In the genomic region with DNA sequence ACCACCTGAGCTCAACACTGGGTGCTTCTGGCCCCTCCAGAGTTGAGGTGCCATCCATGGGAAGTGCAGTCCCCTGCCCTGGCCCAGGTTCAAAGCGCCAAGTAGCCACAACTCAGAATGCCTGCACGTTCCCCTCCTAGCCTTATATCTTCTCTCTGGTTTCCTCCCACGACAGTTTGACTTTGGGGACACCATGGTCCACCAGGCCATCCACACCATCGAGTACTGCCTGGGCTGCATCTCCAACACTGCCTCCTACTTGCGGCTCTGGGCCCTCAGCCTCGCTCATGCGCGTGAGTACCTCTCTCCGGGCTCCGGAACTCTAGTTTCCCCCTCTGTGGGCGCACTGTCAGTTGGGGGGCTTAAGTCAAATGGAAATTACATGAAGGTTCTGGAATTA, we compare ENCODE assay signal across 18 cellular contexts. TPM values are rescaled to one million over a fixed set of nuclear protein-coding genes. Genes with fewer than 3 reads are reported as not detected.
DNase-seq lines count a peak whose midpoint lies in the region; ATAC-seq, FAIRE-seq and TF ChIP-seq lines count a peak whose summit lies in the region.
"Had no signal": no experiment of that assay in that cellular context is flagged by ENCODE, and none has a peak within 500 bp of the region (broad histone marks: within the 10 kb centered on the region; RNA-seq: fewer than 3 reads in every experiment).

No MANE protein-coding gene starts in this region.

- WGBS in K562 (ENCODE audit: insufficient coverage, low coverage, missing lambda C conversion rate): 88% methylated on average over 11 of the region's 11 CpGs

- no peaks in the 10 kb centered on the region for H3K9me3 ChIP-seq in AG04450 (ENCODE audit: control insufficient read depth, insufficient read depth, low read length)
- H3K9me3 ChIP-seq in K562 (replicated peaks; ENCODE audit: control insufficient read depth, insufficient read depth, low read depth, low read length): no peaks in the 10 kb centered on the region
- no peaks in the 10 kb centered on the region for H3K9me3 ChIP-seq in lower lobe of right lung

- peaks cover 88% of the 10 kb centered on the region for H3K36me3 ChIP-seq in K562 (ENCODE audit: control insufficient read depth, insufficient read depth, low read length)
- H3K36me3 ChIP-seq in lower lobe of right lung: peaks cover 52% of the 10 kb centered on the region

- POLR2A ChIA-PET in AG04450 (lab: Yijun Ruan, JAX): interaction anchor here (0.5 kb wide), 1 partner anchor 112 kb away, joined by 3 read pairs; no protein-coding TSS in a partner anchor
- POLR2A ChIA-PET in K562 (lab: Yijun Ruan, JAX): no interaction called here

- CTCF ChIA-PET in AG04450 (lab: Charles Lee) (no interaction called here), K562 (lab: Yijun Ruan, JAX; ENCODE audit: low intra/inter-chr PET ratio) (no interaction called here)

- peaks cover 11% of the 10 kb centered on the region; the same call in 1 of the 3 replicates for H3K79me2 ChIP-seq in K562 (ENCODE audit: control insufficient read depth, insufficient read depth, low read length)

- H3K4me2 ChIP-seq in K562 (ENCODE audit: insufficient read depth, low read length): no peak overlapping the region

- intact Hi-C loops in K562 (cut with micrococcal nuclease): no loop called here
- intact Hi-C loops in lower lobe of right lung (cut with DNase I): loop anchor here (10.0 kb wide), 1 partner anchor 199 kb away; no protein-coding TSS in a partner anchor

- DNase-seq in AG04450 (ENCODE audit: low read depth, low spot score) (no peak), K562 (ENCODE audit: extremely low read depth in 1 of 4, low spot score in 3 of 4) (no peak), lower lobe of right lung (no peak), NCI-H1417 (lab: John Stamatoyannopoulos, UW) (no peak), NCI-H128 (lab: John Stamatoyannopoulos, UW; ENCODE audit: unreplicated experiment) (no peak)
- DNase-seq: activated CD4-positive, CD25-positive, alpha-beta regulatory T cell; activated CD8-positive, alpha-beta T cell treated with anti-CD3 and anti-CD28 coated beads, Interleukin-2, amount 10 ng/mL, durations not matched to agents 7 days and 5 days; activated T-cell treated with anti-CD3 and anti-CD28 coated beads, Interleukin-2, amount 50 U/mL, for 72 hours; naive thymus-derived CD4-positive, alpha-beta T cell; NCI-H1436 treated with DMSO at 0.1 percent for 48 hours; stimulated activated naive CD4-positive, alpha-beta T cell; T-helper 9 cell had no signal

- no peak for TF ChIP-seq POLR2A in K562 (conservative IDR thresholded peaks at IDR 0.05)

- no peak overlapping the region for H3K4me3 ChIP-seq in AG04450 (ENCODE audit: low read depth, low read length)
- H3K4me3 ChIP-seq in K562: no peak overlapping the region
- no peak overlapping the region for H3K4me3 ChIP-seq in lower lobe of right lung
- H3K4me3 ChIP-seq: SK-N-MC had no signal

- FAIRE-seq in K562 (lab: Jason Lieb, UNC): no peak

- H3K9me1 ChIP-seq in K562 (ENCODE audit: control insufficient read depth, insufficient read depth, low read length): peaks cover 7% of the 10 kb centered on the region

- no peaks in the 10 kb centered on the region for H3K27me3 ChIP-seq in AG04450 (ENCODE audit: control insufficient read depth, insufficient read depth, low read length)
- H3K27me3 ChIP-seq in K562 (ENCODE audit: control insufficient read depth in 2 of 2, insufficient read depth in 2 of 2, low read length in 2 of 2): no peaks in the 10 kb centered on the region
- H3K27me3 ChIP-seq in lower lobe of right lung (ENCODE audit: low read depth): no peaks in the 10 kb centered on the region

- no TSS peak for BruUV-seq in K562 (replicated peaks; lab: Mats Ljungman, UMichigan)

- peak overlapping the region in 1 of 2 experiments; percentile 75; a peak in 1 of 4 replicates for H3K9ac ChIP-seq in K562 (ENCODE audit: insufficient read depth in 1 of 2, low read depth in 2 of 2, low read length in 2 of 2)

- in situ Hi-C loops in K562 (cut with MboI): no loop called here

- TF ChIP-seq CTCF in AG04450 (IDR thresholded peaks at IDR 0.05; ENCODE audit: low read depth, low read length): no peak
- TF ChIP-seq CTCF in K562 (IDR thresholded peaks at IDR 0.05 in 2 of 3, conservative IDR thresholded peaks at IDR 0.05 in 1 of 3; ENCODE audit: insufficient read depth in 2 of 3, low read depth in 1 of 3, low read length in 3 of 3): no peak
- no peak for TF ChIP-seq CTCF in lower lobe of right lung (IDR thresholded peaks at IDR 0.05)

- no peak for ATAC-seq in K562
- no peak for ATAC-seq in lower lobe of right lung
- ATAC-seq in HG03045 (IDR thresholded peaks at IDR 0.05; ENCODE audit: unreplicated experiment): no peak
- no peak for ATAC-seq in HG03025 (IDR thresholded peaks at IDR 0.05; ENCODE audit: low FRiP score, unreplicated experiment)
- ATAC-seq: activated CD8-positive, alpha-beta T cell treated with anti-CD3 and anti-CD28 coated beads, Interleukin-2, amount 10 ng/mL, durations not matched to agents 7 days and 5 days; activated naive CD4-positive, alpha-beta T cell treated with anti-CD3 and anti-CD28 coated beads, Interleukin-2, amount 50 U/mL, for 72 hours; activated T-cell treated with anti-CD3 and anti-CD28 coated beads, Interleukin-2, amount 50 U/mL, for 72 hours; naive thymus-derived CD4-positive, alpha-beta T cell had no signal

- no peaks in the 10 kb centered on the region for H4K20me1 ChIP-seq in K562 (replicated peaks; ENCODE audit: control insufficient read depth, insufficient read depth, low read length)

- no peak for TF ChIP-seq EP300 in K562 (IDR thresholded peaks at IDR 0.05; ENCODE audit: low read length)

- H3K27ac ChIP-seq in AG04450 (ENCODE audit: low read depth, low read length) (peak overlapping the region; percentile 57), K562 (ENCODE audit: extremely low read depth, low read depth, low read length) (no peak overlapping the region), lower lobe of right lung (peak overlapping the region; percentile 57), temporal lobe (ENCODE audit: low read depth, low read length) (peak overlapping the region; percentile 74)
- H3K27ac ChIP-seq: C4-2B, SK-N-MC had no signal

- peaks cover 30 to 32% of the 10 kb centered on the region in 2 experiments for H3K4me1 ChIP-seq in K562 (replicated peaks in 1 of 2; ENCODE audit: control insufficient read depth in 2 of 2, insufficient read depth in 2 of 2, low read length in 2 of 2)
- H3K4me1 ChIP-seq in lower lobe of right lung: peaks cover 49% of the 10 kb centered on the region

- TF ChIP-seq RAD21 in K562 (CRISPR knock-in tag; conservative IDR thresholded peaks at IDR 0.05 in 1 of 2, IDR thresholded peaks at IDR 0.05 in 1 of 2): no peak

- no peak overlapping the region for H2AFZ ChIP-seq in K562 (ENCODE audit: low read depth, low read length)

RNA-seq across cellular contexts. Expression of gene NAGLU, which starts 22.4 kb away (rescaled TPM):
- 11.9 and 17.2 TPM in 2 replicates for polyA plus RNA-seq in AG04450 (2011; rRNA removed)
- polyA minus RNA-seq in AG04450 (2011; rRNA and poly(A)+ RNA removed): 9.9 and 16.9 TPM in 2 replicates
- total RNA-seq in K562 (2011; cell fraction: chromatin; rRNA removed; ENCODE audit: low replicate concordance): 16.1 and 63.4 TPM in 2 replicates
- total RNA-seq in K562 (2011; cell fraction: nucleolus; rRNA removed): 75.0 and 82.4 TPM in 2 replicates
- total RNA-seq in K562 (2011; cell fraction: nucleoplasm; rRNA removed): 39.3 and 45.6 TPM in 2 replicates
- 13.9 and 14.0 TPM in 2 replicates for total RNA-seq in K562 (2014; rRNA removed)
- total RNA-seq in K562 (2014; rRNA removed; fragmentation: Illumina TruSeq; extraction: Trizol): 2.6 and 3.6 TPM in 2 replicates
- 9.3 and 10.7 TPM in 2 replicates for total RNA-seq in K562 (2015; rRNA removed; fragmentation: Illumina TruSeq; extraction: Trizol)
- total RNA-seq in K562 (2021): 18.0 and 21.5 TPM in 2 replicates
- polyA plus RNA-seq in K562 (2011; rRNA removed): 8.5 and 8.6 TPM in 2 replicates
- polyA plus RNA-seq in K562 (2011; cell fraction: cytosol; rRNA removed): 7.8 and 21.4 TPM in 2 replicates
- 29.1 and 66.7 TPM in 2 replicates for polyA plus RNA-seq in K562 (2011; cell fraction: nucleus; rRNA removed)
- 10.6 and 14.8 TPM in 2 replicates for polyA plus RNA-seq in K562 (2012)
- 6.2 and 12.7 TPM in 2 replicates for polyA plus RNA-seq in K562 (2014; fragmentation: Illumina TruSeq; extraction: Trizol)
- polyA plus RNA-seq in K562 (2014; fragmentation: Nextera tagmentation; extraction: Ambion mirVana): under 1 TPM; 0.04 to 0.21 TPM
- 17.2 and 20.8 TPM in 2 replicates for polyA plus RNA-seq in K562 (2014; rRNA removed)
- polyA minus RNA-seq in K562 (2011; rRNA and poly(A)+ RNA removed): 2.3 and 6.4 TPM in 2 replicates
- polyA minus RNA-seq in K562 (2011; cell fraction: cytosol; rRNA and poly(A)+ RNA removed): 3.2 and 8.1 TPM in 2 replicates
- polyA minus RNA-seq in K562 (2011; cell fraction: nucleus; rRNA and poly(A)+ RNA removed): 17.4 and 22.3 TPM in 2 replicates
- total RNA-seq in lower lobe of right lung: 39.1 TPM
- 8.1 TPM for total RNA-seq in temporal lobe

RNA-seq across cellular contexts. Expression of gene HSD17B1, which starts 39.0 kb away (rescaled TPM):
- polyA plus RNA-seq in AG04450 (2011; rRNA removed) (0.87 and 1.4 TPM in 2 replicates), K562 (2011; rRNA removed) (3.6 and 5.3 TPM in 2 replicates), K562 (2014; fragmentation: Illumina TruSeq; extraction: Trizol) (1.6 and 7.0 TPM in 2 replicates), K562 (2014; fragmentation: Nextera tagmentation; extraction: Ambion mirVana) (under 1 TPM; 0.55 to 0.73 TPM), K562 (2014; rRNA removed) (17.0 and 17.3 TPM in 2 replicates)
- 0.41 and 0.48 TPM in 2 replicates for polyA minus RNA-seq in AG04450 (2011; rRNA and poly(A)+ RNA removed)
- total RNA-seq in K562 (2011; cell fraction: chromatin; rRNA removed; ENCODE audit: low replicate concordance): 3.9 and 8.6 TPM in 2 replicates
- total RNA-seq in K562 (2011; cell fraction: nucleolus; rRNA removed): 9.5 TPM in 2 replicates
- 5.4 and 5.5 TPM in 2 replicates for total RNA-seq in K562 (2011; cell fraction: nucleoplasm; rRNA removed)
- total RNA-seq in K562 (2014; rRNA removed) (21.1 and 25.0 TPM in 2 replicates), K562 (2014; rRNA removed; fragmentation: Illumina TruSeq; extraction: Trizol) (1.1 and 1.3 TPM in 2 replicates), K562 (2015; rRNA removed; fragmentation: Illumina TruSeq; extraction: Trizol) (6.7 and 7.1 TPM in 2 replicates), K562 (2021) (12.9 and 13.9 TPM in 2 replicates), lower lobe of right lung (2.2 TPM), temporal lobe (0.98 TPM)
- polyA plus RNA-seq in K562 (2011; cell fraction: cytosol; rRNA removed): 6.4 and 18.6 TPM in 2 replicates
- polyA plus RNA-seq in K562 (2011; cell fraction: nucleus; rRNA removed): 3.8 and 8.0 TPM in 2 replicates
- 10.9 and 13.0 TPM in 2 replicates for polyA plus RNA-seq in K562 (2012)
- polyA minus RNA-seq in K562 (2011; rRNA and poly(A)+ RNA removed): 0.66 and 0.84 TPM in 2 replicates
- polyA minus RNA-seq in K562 (2011; cell fraction: cytosol; rRNA and poly(A)+ RNA removed): 4.9 and 8.0 TPM in 2 replicates
- 2.3 and 2.7 TPM in 2 replicates for polyA minus RNA-seq in K562 (2011; cell fraction: nucleus; rRNA and poly(A)+ RNA removed)

RNA-seq across cellular contexts. Expression of gene COASY, which starts 48.3 kb away (rescaled TPM):
- polyA plus RNA-seq in AG04450 (2011; rRNA removed) (29.4 and 36.8 TPM in 2 replicates), K562 (2011; rRNA removed) (38.7 and 58.6 TPM in 2 replicates), K562 (2014; fragmentation: Illumina TruSeq; extraction: Trizol) (99.8 and 139 TPM in 2 replicates), K562 (2014; fragmentation: Nextera tagmentation; extraction: Ambion mirVana) (10 to 100 TPM; 62.3 to 80.6 TPM), K562 (2014; rRNA removed) (80.5 and 95.2 TPM in 2 replicates)
- 31.4 and 32.0 TPM in 2 replicates for polyA minus RNA-seq in AG04450 (2011; rRNA and poly(A)+ RNA removed)
- total RNA-seq in K562 (2011; cell fraction: chromatin; rRNA removed; ENCODE audit: low replicate concordance): 117 and 276 TPM in 2 replicates
- total RNA-seq in K562 (2011; cell fraction: nucleolus; rRNA removed): 148 and 164 TPM in 2 replicates
- total RNA-seq in K562 (2011; cell fraction: nucleoplasm; rRNA removed): 145 and 162 TPM in 2 replicates
- total RNA-seq in K562 (2014; rRNA removed) (43.5 and 62.9 TPM in 2 replicates), K562 (2014; rRNA removed; fragmentation: Illumina TruSeq; extraction: Trizol) (33.3 and 43.2 TPM in 2 replicates), K562 (2015; rRNA removed; fragmentation: Illumina TruSeq; extraction: Trizol) (25.4 and 32.0 TPM in 2 replicates), K562 (2021) (167 and 175 TPM in 2 replicates), lower lobe of right lung (65.8 TPM), temporal lobe (7.1 TPM)
- 34.8 and 93.5 TPM in 2 replicates for polyA plus RNA-seq in K562 (2011; cell fraction: cytosol; rRNA removed)
- polyA plus RNA-seq in K562 (2011; cell fraction: nucleus; rRNA removed): 262 and 432 TPM in 2 replicates
- 137 and 160 TPM in 2 replicates for polyA plus RNA-seq in K562 (2012)
- 19.9 and 27.4 TPM in 2 replicates for polyA minus RNA-seq in K562 (2011; rRNA and poly(A)+ RNA removed)
- polyA minus RNA-seq in K562 (2011; cell fraction: cytosol; rRNA and poly(A)+ RNA removed): 39.1 and 51.2 TPM in 2 replicates
- polyA minus RNA-seq in K562 (2011; cell fraction: nucleus; rRNA and poly(A)+ RNA removed): 39.4 and 40.0 TPM in 2 replicates

RNA-seq across cellular contexts. Expression of gene MLX, which starts 53.2 kb away (rescaled TPM):
- polyA plus RNA-seq in AG04450 (2011; rRNA removed) (35.4 and 38.2 TPM in 2 replicates), K562 (2011; rRNA removed) (41.8 and 58.9 TPM in 2 replicates), K562 (2014; fragmentation: Illumina TruSeq; extraction: Trizol) (71.5 and 84.2 TPM in 2 replicates), K562 (2014; fragmentation: Nextera tagmentation; extraction: Ambion mirVana) (100 to 1,000 TPM in 1 of 2 experiments, 10 to 100 TPM in 1; 82.7 to 100 TPM), K562 (2014; rRNA removed) (71.3 and 82.0 TPM in 2 replicates)
- 39.0 and 39.7 TPM in 2 replicates for polyA minus RNA-seq in AG04450 (2011; rRNA and poly(A)+ RNA removed)
- 94.6 and 259 TPM in 2 replicates for total RNA-seq in K562 (2011; cell fraction: chromatin; rRNA removed; ENCODE audit: low replicate concordance)
- 158 and 168 TPM in 2 replicates for total RNA-seq in K562 (2011; cell fraction: nucleolus; rRNA removed)
- 148 and 161 TPM in 2 replicates for total RNA-seq in K562 (2011; cell fraction: nucleoplasm; rRNA removed)
- total RNA-seq in K562 (2014; rRNA removed) (42.9 and 51.6 TPM in 2 replicates), K562 (2014; rRNA removed; fragmentation: Illumina TruSeq; extraction: Trizol) (41.2 and 45.4 TPM in 2 replicates), K562 (2015; rRNA removed; fragmentation: Illumina TruSeq; extraction: Trizol) (47.6 and 48.6 TPM in 2 replicates), K562 (2021) (50.0 and 55.1 TPM in 2 replicates), lower lobe of right lung (70.5 TPM), temporal lobe (14.8 TPM)
- polyA plus RNA-seq in K562 (2011; cell fraction: cytosol; rRNA removed): 35.1 and 46.5 TPM in 2 replicates
- 76.8 and 145 TPM in 2 replicates for polyA plus RNA-seq in K562 (2011; cell fraction: nucleus; rRNA removed)
- 46.8 and 71.4 TPM in 2 replicates for polyA plus RNA-seq in K562 (2012)
- 42.5 and 66.7 TPM in 2 replicates for polyA minus RNA-seq in K562 (2011; rRNA and poly(A)+ RNA removed)
- 16.9 and 28.1 TPM in 2 replicates for polyA minus RNA-seq in K562 (2011; cell fraction: cytosol; rRNA and poly(A)+ RNA removed)
- polyA minus RNA-seq in K562 (2011; cell fraction: nucleus; rRNA and poly(A)+ RNA removed): 36.9 and 49.1 TPM in 2 replicates

RNA-seq across cellular contexts. Expression of gene ATP6V0A1, which starts 55.0 kb away (rescaled TPM):
- polyA plus RNA-seq in AG04450 (2011; rRNA removed): 22.3 and 30.8 TPM in 2 replicates
- polyA minus RNA-seq in AG04450 (2011; rRNA and poly(A)+ RNA removed): 60.2 and 84.4 TPM in 2 replicates
- 998 and 1,046 TPM in 2 replicates for total RNA-seq in K562 (2011; cell fraction: chromatin; rRNA removed; ENCODE audit: low replicate concordance)
- total RNA-seq in K562 (2011; cell fraction: nucleolus; rRNA removed): 668 and 698 TPM in 2 replicates
- 746 and 878 TPM in 2 replicates for total RNA-seq in K562 (2011; cell fraction: nucleoplasm; rRNA removed)
- 71.7 and 82.2 TPM in 2 replicates for total RNA-seq in K562 (2014; rRNA removed)
- total RNA-seq in K562 (2014; rRNA removed; fragmentation: Illumina TruSeq; extraction: Trizol): 75.5 and 89.2 TPM in 2 replicates
- 54.9 and 56.1 TPM in 2 replicates for total RNA-seq in K562 (2015; rRNA removed; fragmentation: Illumina TruSeq; extraction: Trizol)
- 127 and 141 TPM in 2 replicates for total RNA-seq in K562 (2021)
- polyA plus RNA-seq in K562 (2011; rRNA removed): 102 and 104 TPM in 2 replicates
- polyA plus RNA-seq in K562 (2011; cell fraction: cytosol; rRNA removed): 101 and 137 TPM in 2 replicates
- 300 and 643 TPM in 2 replicates for polyA plus RNA-seq in K562 (2011; cell fraction: nucleus; rRNA removed)
- polyA plus RNA-seq in K562 (2012): 77.1 and 103 TPM in 2 replicates
- polyA plus RNA-seq in K562 (2014; fragmentation: Illumina TruSeq; extraction: Trizol): 143 and 158 TPM in 2 replicates
- polyA plus RNA-seq in K562 (2014; fragmentation: Nextera tagmentation; extraction: Ambion mirVana): 10 to 100 TPM; 11.8 to 46.3 TPM
- 62.7 and 80.3 TPM in 2 replicates for polyA plus RNA-seq in K562 (2014; rRNA removed)
- polyA minus RNA-seq in K562 (2011; rRNA and poly(A)+ RNA removed): 165 and 302 TPM in 2 replicates
- polyA minus RNA-seq in K562 (2011; cell fraction: cytosol; rRNA and poly(A)+ RNA removed): 41.3 and 104 TPM in 2 replicates
- polyA minus RNA-seq in K562 (2011; cell fraction: nucleus; rRNA and poly(A)+ RNA removed): 181 and 232 TPM in 2 replicates
- total RNA-seq in lower lobe of right lung: 107 TPM
- 164 TPM for total RNA-seq in temporal lobe
